8 cellular contexts compared by ENCODE assay signal in genomic region chr19:36489920-36490415, GRCh38. TPM values are rescaled to one million over a fixed set of nuclear protein-coding genes. Genes with fewer than 3 reads are reported as not detected.
DNase-seq lines count a peak whose midpoint lies in the region; ATAC-seq, FAIRE-seq and TF ChIP-seq lines count a peak whose summit lies in the region.

No MANE protein-coding gene starts in this region.

- peak overlapping the region; percentile 97 to 100 for H3K27ac Mint-ChIP-seq in natural killer cell

- ATAC-seq in HG03045 (IDR thresholded peaks at IDR 0.05; ENCODE audit: unreplicated experiment) (peak; percentile 59), natural killer cell (peak; percentile 37 to 65 (median 54))

- H3K9me3 Mint-ChIP-seq in natural killer cell: peaks cover 0 to 2% of the 10 kb centered on the region in 2 donors

- no peaks in the 10 kb centered on the region for H3K36me3 Mint-ChIP-seq in natural killer cell

- intact Hi-C loops in natural killer cell (cut with micrococcal nuclease): loop anchor here (1.0 to 10.0 kb wide), 7 partner anchors 38 to 427 kb away; partner anchors contain the start of genes ZNF146, ZNF260, ZNF382 and ZNF461

- no peak for FAIRE-seq in GM18507 (lab: Jason Lieb, UNC)

- TF ChIP-seq CTCF in natural killer cell (IDR thresholded peaks at IDR 0.05): no peak

- in situ Hi-C loops in ACHN (cut with HindIII; ENCODE audit: low pct_ligation_motif_present, low pct_unique_long_range_greater_than_20kb, low sequenced_read_pairs): no loop called here

- H3K4me3 Mint-ChIP-seq in natural killer cell: peak overlapping the region; percentile 99

- H3K27me3 Mint-ChIP-seq in natural killer cell (ENCODE audit: low read depth in 2 of 2): no peaks in the 10 kb centered on the region

- DNase-seq in ACHN: peak; percentile 90
- peak; percentile 26 for DNase-seq in GM18507 (ENCODE audit: extremely low spot score, insufficient read length, low read depth)
- peak; percentile 99 for DNase-seq in NCI-H526 treated with DMSO at 0.1 percent for 48 hours (lab: John Stamatoyannopoulos, UW)
- DNase-seq in activated CD8-positive, alpha-beta memory T cell treated with anti-CD3 and anti-CD28 coated beads, Interleukin-2, amount 50 U/mL, for 24 hours (ENCODE audit: extremely low read depth): peak; percentile 39
- peak; percentile 90 for DNase-seq in fibroblast of gingiva (ENCODE audit: low read depth)
- DNase-seq in natural killer cell: peak; percentile 63
- DNase-seq in superior temporal gyrus (ENCODE audit: extremely low spot score): peak; percentile 92

- peaks cover 29 to 31% of the 10 kb centered on the region in 2 donors for H3K4me1 Mint-ChIP-seq in natural killer cell

RNA-seq across cellular contexts. Expression of gene ZNF566, which starts 0.6 kb away (rescaled TPM):
- 10 to 100 TPM in 2 of 3 donors, 1 to 10 TPM in 1; 7.9 to 16.0 (median 12.4) TPM for total RNA-seq in natural killer cell

RNA-seq across cellular contexts. Expression of gene ZNF260, which starts 38.1 kb away (rescaled TPM):
- 1 to 10 TPM; 8.0 to 9.4 (median 8.4) TPM for total RNA-seq in natural killer cell

Comparison
In these comparisons a context has a peak if more than half of its experiments do, and no peak if none do; other contexts are left out.
1. Peak in every context shown above with its lines: DNase-seq and ATAC-seq.
2. DNase-seq: peak in every context shown above with its lines; median percentile 99 in NCI-H526 treated with DMSO at 0.1 percent for 48 hours; 92 in superior temporal gyrus; 90 in ACHN; 90 in fibroblast of gingiva; 63 in natural killer cell; 39 in activated CD8-positive, alpha-beta memory T cell treated with anti-CD3 and anti-CD28 coated beads, Interleukin-2, amount 50 U/mL, for 24 hours; 26 in GM18507.